9 cellular contexts compared by ENCODE assay signal in the genomic region with DNA sequence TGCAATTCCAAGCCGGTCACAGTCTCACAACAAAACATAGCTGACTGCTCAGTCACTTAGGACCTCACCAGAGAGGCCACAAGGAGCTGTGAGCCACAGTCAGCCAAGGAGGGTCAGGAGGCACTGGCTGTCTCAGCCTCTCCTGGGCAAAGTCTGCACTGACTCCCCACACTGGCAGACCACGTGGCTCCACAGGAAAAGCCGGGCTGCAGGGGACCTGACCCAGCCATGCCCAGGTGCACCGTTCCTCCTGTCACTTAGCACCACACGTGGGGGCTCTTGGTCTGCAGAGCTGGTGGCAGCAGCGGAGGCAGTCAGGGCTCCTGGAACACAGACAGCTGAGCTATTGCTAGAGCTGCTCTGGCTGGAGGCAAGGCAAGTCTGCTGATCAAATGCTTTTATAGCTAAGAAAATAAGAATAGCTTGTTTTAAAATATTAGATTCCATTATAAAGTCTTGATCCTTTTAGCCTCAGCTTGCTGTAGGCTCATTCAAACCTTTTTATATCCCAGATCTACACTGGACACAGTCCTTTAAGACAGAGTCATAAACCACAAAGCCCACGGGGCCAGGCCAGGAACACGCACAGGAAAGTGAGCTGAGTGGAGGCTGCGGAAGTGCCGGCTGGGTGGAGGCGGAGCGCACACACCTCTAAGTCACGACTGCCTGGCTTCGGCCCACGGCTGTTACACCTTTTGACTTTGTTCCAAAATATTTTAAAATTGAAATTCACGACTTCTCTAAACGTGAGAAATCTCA.
DNase-seq lines count a peak whose midpoint lies in the region; ATAC-seq, FAIRE-seq and TF ChIP-seq lines count a peak whose summit lies in the region.
"Had no signal": no experiment of that assay in that cellular context is flagged by ENCODE, and none has a peak within 500 bp of the region (broad histone marks: within the 10 kb centered on the region; RNA-seq: fewer than 3 reads in every experiment).

No MANE protein-coding gene starts in this region.

- ATAC-seq in GM18907 (IDR thresholded peaks at IDR 0.05; ENCODE audit: unreplicated experiment) (peak; percentile 71), sciatic nerve (peak; percentile 71), GM19023 (IDR thresholded peaks at IDR 0.05; ENCODE audit: unreplicated experiment) (no peak)

- TF ChIP-seq POLR2A in H1 (IDR thresholded peaks at IDR 0.05; ENCODE audit: control extremely low read depth in 1 of 2, low read depth in 2 of 2, low read length in 2 of 2) = no peak

- H3K27ac ChIP-seq in OCI-LY7 (ENCODE audit: low read depth, low read length, poor library complexity, severe bottlenecking) = no peak overlapping the region
- H3K27ac ChIP-seq in H1 (ENCODE audit: low read depth, low read length) = no peak overlapping the region

- H3K23me2 ChIP-seq in H1 (ENCODE audit: low read depth, low read length) = no peaks in the 10 kb centered on the region

- no peaks in the 10 kb centered on the region for H3K79me1 ChIP-seq in H1 (ENCODE audit: low read depth, low read length)

- no peak for FAIRE-seq in H1 (lab: Jason Lieb, UNC)
- FAIRE-seq: endometrium had no signal

- no peaks in the 10 kb centered on the region for H3K9me2 ChIP-seq in OCI-LY7 (ENCODE audit: insufficient read depth, low read length)

- DNase-seq in OCI-LY7 (ENCODE audit: low spot score) = peak; percentile 33
- no peak for DNase-seq in H1 (ENCODE audit: low read depth in 1 of 2, low spot score in 2 of 2)
- peak; percentile 66 for DNase-seq in sciatic nerve (ENCODE audit: low spot score)
- no peak for DNase-seq in NCI-H510A treated with DMSO at 0.1 percent for 48 hours (lab: John Stamatoyannopoulos, UW)
- DNase-seq in cerebellar cortex (ENCODE audit: low spot score) = no peak
- DNase-seq in NCI-H82 treated with DMSO at 0.1 percent for 48 hours (lab: John Stamatoyannopoulos, UW; ENCODE audit: unreplicated experiment) = no peak

- no peak overlapping the region for H3K14ac ChIP-seq in H1 (ENCODE audit: insufficient read length)

- H2BK20ac ChIP-seq in H1 (ENCODE audit: low read length) = 0 out of 2 replicates have a peak overlapping the region, but pooled peaks have one; percentile 23

- POLR2A ChIA-PET in OCI-LY7 (lab: Charles Lee) (interaction anchor here (0.7 to 1.3 kb wide), 5 partner anchors 18 to 171 kb away, joined by 3 read pairs; no protein-coding TSS in a partner anchor), H1 (lab: Charles Lee; ENCODE audit: partially characterized antibody) (interaction anchor here (0.6 to 1.4 kb wide), 5 partner anchors 11 to 259 kb away, joined by 3 to 4 read pairs (median 3); no protein-coding TSS in a partner anchor)

- H2BK5ac ChIP-seq in H1 (ENCODE audit: low read depth, low read length) = no peak overlapping the region

- no peak overlapping the region; the same call in 1 of the 2 replicates for H2BK12ac ChIP-seq in H1 (ENCODE audit: low read depth, low read length)

- no peak overlapping the region for H3K9ac ChIP-seq in H1 (replicated peaks in 1 of 4; ENCODE audit: extremely low read depth in 1 of 4, low read depth in 3 of 4, low read length in 3 of 4)

- 82% methylated on average over 17 of the region's 17 CpGs; no CpG with 5 or more reads in 1 of the 2 experiments for WGBS in H1 (ENCODE audit: extremely low coverage in 1 of 2, insufficient coverage in 1 of 2, insufficient read length in 1 of 2, insufficient replicate concordance in 2 of 2, low coverage in 1 of 2, low lambda C conversion rate in 2 of 2, missing lambda C conversion rate in 1 of 2), 2 experiments

- TF ChIP-seq CTCF in OCI-LY7 (conservative IDR thresholded peaks at IDR 0.05; ENCODE audit: low read length) = no peak
- TF ChIP-seq CTCF in H1 (IDR thresholded peaks at IDR 0.05; ENCODE audit: control extremely low read depth in 1 of 3, insufficient read depth in 1 of 3, low read depth in 1 of 3, low read length in 3 of 3) = peak in 1 of 3 experiments; percentile 17; a peak in 1 of 4 replicates

- no peaks in the 10 kb centered on the region for H3K27me3 ChIP-seq in H1 (replicated peaks in 1 of 4; ENCODE audit: control insufficient read depth in 3 of 4, extremely low read depth in 1 of 4, insufficient read depth in 3 of 4, low read length in 3 of 4)

- H4K20me1 ChIP-seq in OCI-LY7 (ENCODE audit: insufficient read depth, low read length) (no peaks in the 10 kb centered on the region), H1 (replicated peaks in 1 of 2; ENCODE audit: control insufficient read depth in 1 of 2, insufficient read depth in 2 of 2, low read length in 2 of 2) (no peaks in the 10 kb centered on the region)

- H3K9me3 ChIP-seq in OCI-LY7 (ENCODE audit: low read length) (no peaks in the 10 kb centered on the region), H1 (ENCODE audit: insufficient read depth in 2 of 2, low read depth in 1 of 2, low read length in 1 of 2) (no peaks in the 10 kb centered on the region)

- no peak overlapping the region; the same call in 1 of the 2 replicates for H4K8ac ChIP-seq in H1 (ENCODE audit: extremely low read depth, insufficient read depth, low read length)

- H3K4me2 ChIP-seq in OCI-LY7 (ENCODE audit: low read length) (no peak overlapping the region), H1 (ENCODE audit: insufficient read depth in 1 of 2, low read depth in 2 of 2, low read length in 2 of 2) (no peak overlapping the region)

- intact Hi-C loops in OCI-LY7 (cut with micrococcal nuclease; ENCODE audit: unreplicated experiment) = loop anchor here (5.0 to 10.0 kb wide), 2 partner anchors 224 to 408 kb away; no protein-coding TSS in a partner anchor
- intact Hi-C loops in sciatic nerve (cut with DNase I) = loop anchor here (10.0 kb wide), 1 partner anchor 236 kb away; no protein-coding TSS in a partner anchor

- H3K36me3 ChIP-seq in OCI-LY7 (ENCODE audit: insufficient read depth, low read length) (no peaks in the 10 kb centered on the region), H1 (ENCODE audit: control insufficient read depth in 2 of 4, insufficient read depth in 4 of 4, low read length in 3 of 4) (no peaks in the 10 kb centered on the region)

- no peak overlapping the region for H3K56ac ChIP-seq in H1 (replicated peaks; ENCODE audit: insufficient read length, low read depth, low read length)

- peak overlapping the region; percentile 44; the same call in 1 of the 2 replicates for H3K18ac ChIP-seq in H1 (ENCODE audit: extremely low read depth, low read length)

- H3K4me1 ChIP-seq in OCI-LY7 (ENCODE audit: insufficient read depth, low read length, poor library complexity, severe bottlenecking) (peaks cover 25% of the 10 kb centered on the region), H1 (replicated peaks in 1 of 4; ENCODE audit: control insufficient read depth in 3 of 4, insufficient read depth in 4 of 4, low read length in 3 of 4) (peaks cover 0 to 5% (median 4%) of the 10 kb centered on the region in 4 experiments; a peak in 3 of 7 replicates)

- H2BK15ac ChIP-seq in H1 (ENCODE audit: low read length) = peak overlapping the region; percentile 66

- H3K79me2 ChIP-seq in OCI-LY7 (ENCODE audit: insufficient read depth, low read depth, low read length) = no peaks in the 10 kb centered on the region
- H3K79me2 ChIP-seq in H1 (ENCODE audit: control insufficient read depth in 1 of 2, insufficient read depth in 2 of 2, low read length in 2 of 2) = no peaks in the 10 kb centered on the region

- no peak overlapping the region for H2BK120ac ChIP-seq in H1 (replicated peaks; ENCODE audit: low read depth, low read length)

- H3K4me3 ChIP-seq in OCI-LY7 (ENCODE audit: low read depth, low read length, poor library complexity, severe bottlenecking) (no peak overlapping the region), H1 (ENCODE audit: extremely low read depth in 1 of 4, insufficient read depth in 2 of 4, low read depth in 3 of 4, low read length in 4 of 4) (no peak overlapping the region)

- no peak overlapping the region for H2AK5ac ChIP-seq in H1 (ENCODE audit: low read depth, low read length)

- H4K5ac ChIP-seq in H1 (ENCODE audit: insufficient read length, low read depth, low read length) = no peak overlapping the region

- CTCF ChIA-PET in OCI-LY7 (lab: Charles Lee; ENCODE audit: unreplicated experiment) (interaction anchor here (0.7 to 2.2 kb wide), 2 partner anchors 164 to 165 kb away, joined by 4 to 6 read pairs; no protein-coding TSS in a partner anchor), H1 (lab: Charles Lee; ENCODE audit: partially characterized antibody) (interaction anchor here (0.9 to 2.5 kb wide), 15 partner anchors 12 to 545 kb away, joined by 3 to 29 read pairs (median 5); no protein-coding TSS in a partner anchor)

- BruUV-seq in OCI-LY7 (replicated peaks; lab: Mats Ljungman, UMichigan) = no TSS peak

- peak overlapping the region; percentile 4 for H4K91ac ChIP-seq in H1 (replicated peaks; ENCODE audit: insufficient read length, low read length)

- TF ChIP-seq EP300 in H1 (IDR thresholded peaks at IDR 0.05; ENCODE audit: borderline replicate concordance in 1 of 2, low read depth in 2 of 2, low read length in 2 of 2) = no peak

- TF ChIP-seq RAD21 in H1 (IDR thresholded peaks at IDR 0.05 in 1 of 2, conservative IDR thresholded peaks at IDR 0.05 in 1 of 2; ENCODE audit: low read depth in 2 of 2, low read length in 2 of 2) = peak; percentile 37 to 61; a peak in 3 of 4 replicates

- no peak overlapping the region for H3K4ac ChIP-seq in H1 (replicated peaks; ENCODE audit: insufficient read length, low read depth, low read length)

- H3K23ac ChIP-seq in H1 (ENCODE audit: insufficient read length) = no peak overlapping the region

- H2AFZ ChIP-seq in OCI-LY7 (ENCODE audit: low read length) (no peak overlapping the region), H1 (ENCODE audit: low read length) (no peak overlapping the region)

TF ChIP-seq in H1, 55 proteins besides CTCF, POLR2A, EP300 and RAD21:
- TF ChIP-seq JUND (IDR thresholded peaks at IDR 0.05; ENCODE audit: low read length) = no peak
- TF ChIP-seq, protein P1, sequence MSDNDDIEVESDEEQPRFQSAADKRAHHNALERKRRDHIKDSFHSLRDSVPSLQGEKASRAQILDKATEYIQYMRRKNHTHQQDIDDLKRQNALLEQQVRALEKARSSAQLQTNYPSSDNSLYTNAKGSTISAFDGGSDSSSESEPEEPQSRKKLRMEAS (IDR thresholded peaks at IDR 0.05) = peak; percentile 72
- TF ChIP-seq BCL11A (IDR thresholded peaks at IDR 0.05; ENCODE audit: low read depth in 2 of 2, low read length in 2 of 2) = no peak

Comparison
In these comparisons a context has a peak if more than half of its experiments do, and no peak if none do; other contexts are left out.
1. DNase-seq: peak in OCI-LY7 (single experiment) and sciatic nerve (single experiment); none in H1 (0 of 2), NCI-H510A treated with DMSO at 0.1 percent for 48 hours (single experiment), cerebellar cortex (single experiment) and NCI-H82 treated with DMSO at 0.1 percent for 48 hours (single experiment).